1 cellular context compared by ENCODE assay signal in the genomic region with DNA sequence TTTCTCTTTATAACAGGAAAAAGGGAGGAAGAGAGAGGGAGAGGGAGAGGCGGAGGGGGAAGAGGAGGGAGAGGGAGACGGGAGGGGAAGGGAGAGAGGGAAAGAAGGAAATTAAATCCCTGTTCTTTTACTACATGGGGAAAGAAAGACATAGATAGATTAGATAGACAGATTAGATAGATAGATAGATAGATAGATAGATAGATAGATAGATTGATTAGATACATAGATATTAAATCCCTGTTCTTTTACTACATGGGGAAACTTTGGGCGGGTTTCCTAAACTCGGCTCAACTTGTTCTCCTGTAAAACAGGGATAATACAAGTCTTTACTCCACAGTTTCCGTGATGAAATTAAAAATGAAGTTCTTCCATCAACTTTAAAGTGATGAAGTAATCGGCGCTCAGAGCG.
A peak's percentile ranks its signal among the peaks of the same experiment; 100 is the strongest.
TF ChIP-seq lines count a peak whose summit lies in the region.

No MANE protein-coding gene starts in this region.

TF ChIP-seq in K562, 482 proteins besides CTCF, POLR2A, EP300 and RAD21:
- TF ChIP-seq CEBPB (tag; IDR thresholded peaks at IDR 0.05) (0 out of 2 replicates have a peak, but pooled peaks have one; percentile 13), THRAP3 (IDR thresholded peaks at IDR 0.05; ENCODE audit: borderline replicate concordance) (peak; percentile 34; the same call in 1 of the 2 replicates), MTA2 (IDR thresholded peaks at IDR 0.05; ENCODE audit: low read depth) (0 out of 2 replicates have a peak, but pooled peaks have one; percentile 10), GATAD2B (IDR thresholded peaks at IDR 0.05; ENCODE audit: borderline replicate concordance) (peak; percentile 90), DACH1 (IDR thresholded peaks at IDR 0.05; ENCODE audit: partially characterized antibody) (peak; percentile 97), ZC3H4 (CRISPR knock-in tag; IDR thresholded peaks at IDR 0.05; ENCODE audit: borderline replicate concordance) (0 out of 2 replicates have a peak, but pooled peaks have one; percentile 13), MTA1 (IDR thresholded peaks at IDR 0.05; ENCODE audit: borderline replicate concordance) (peak; percentile 80), ZC3H11A (IDR thresholded peaks at IDR 0.05; ENCODE audit: low read depth, low read length) (peak; percentile 77; the same call in 1 of the 2 replicates), NR2F6 (CRISPR knock-in tag; IDR thresholded peaks at IDR 0.05) (no peak), SMARCA4 (IDR thresholded peaks at IDR 0.05) (0 out of 2 replicates have a peak, but pooled peaks have one; percentile 2), KDM2B (CRISPR knock-in tag; IDR thresholded peaks at IDR 0.05) (no peak), ZNF444 (CRISPR knock-in tag; IDR thresholded peaks at IDR 0.05) (no peak), GATA2 (CRISPR knock-in tag; IDR thresholded peaks at IDR 0.05) (peak; percentile 81), HDAC2 (IDR thresholded peaks at IDR 0.05) (peak; percentile 12; the same call in 1 of the 2 replicates), HDAC1 (IDR thresholded peaks at IDR 0.05) (0 out of 4 replicates have a peak, but pooled peaks of 1 of the 2 experiments have one; percentile 8)
- TF ChIP-seq, protein P1, sequence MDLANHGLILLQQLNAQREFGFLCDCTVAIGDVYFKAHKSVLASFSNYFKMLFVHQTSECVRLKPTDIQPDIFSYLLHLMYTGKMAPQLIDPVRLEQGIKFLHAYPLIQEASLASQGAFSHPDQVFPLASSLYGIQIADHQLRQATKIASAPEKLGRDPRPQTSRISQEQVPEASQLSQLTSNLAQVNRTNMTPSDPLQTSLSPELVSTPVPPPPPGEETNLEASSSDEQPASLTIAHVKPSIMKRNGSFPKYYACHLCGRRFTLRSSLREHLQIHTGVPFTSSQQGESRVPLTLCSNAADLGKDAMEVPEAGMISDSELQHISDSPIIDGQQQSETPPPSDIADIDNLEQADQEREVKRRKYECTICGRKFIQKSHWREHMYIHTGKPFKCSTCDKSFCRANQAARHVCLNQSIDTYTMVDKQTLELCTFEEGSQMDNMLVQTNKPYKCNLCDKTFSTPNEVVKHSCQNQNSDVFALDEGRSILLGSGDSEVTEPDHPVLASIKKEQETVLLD (IDR thresholded peaks at IDR 0.05), result peak; percentile 77
- TF ChIP-seq, protein P2, sequence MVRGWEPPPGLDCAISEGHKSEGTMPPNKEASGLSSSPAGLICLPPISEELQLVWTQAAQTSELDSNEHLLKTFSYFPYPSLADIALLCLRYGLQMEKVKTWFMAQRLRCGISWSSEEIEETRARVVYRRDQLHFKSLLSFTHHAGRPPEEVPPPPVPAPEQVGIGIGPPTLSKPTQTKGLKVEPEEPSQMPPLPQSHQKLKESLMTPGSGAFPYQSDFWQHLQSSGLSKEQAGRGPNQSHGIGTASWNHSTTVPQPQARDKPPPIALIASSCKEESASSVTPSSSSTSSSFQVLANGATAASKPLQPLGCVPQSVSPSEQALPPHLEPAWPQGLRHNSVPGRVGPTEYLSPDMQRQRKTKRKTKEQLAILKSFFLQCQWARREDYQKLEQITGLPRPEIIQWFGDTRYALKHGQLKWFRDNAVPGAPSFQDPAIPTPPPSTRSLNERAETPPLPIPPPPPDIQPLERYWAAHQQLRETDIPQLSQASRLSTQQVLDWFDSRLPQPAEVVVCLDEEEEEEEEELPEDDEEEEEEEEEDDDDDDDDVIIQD (CRISPR knock-in tag; IDR thresholded peaks at IDR 0.05), result no peak
- TF ChIP-seq, protein P3, sequence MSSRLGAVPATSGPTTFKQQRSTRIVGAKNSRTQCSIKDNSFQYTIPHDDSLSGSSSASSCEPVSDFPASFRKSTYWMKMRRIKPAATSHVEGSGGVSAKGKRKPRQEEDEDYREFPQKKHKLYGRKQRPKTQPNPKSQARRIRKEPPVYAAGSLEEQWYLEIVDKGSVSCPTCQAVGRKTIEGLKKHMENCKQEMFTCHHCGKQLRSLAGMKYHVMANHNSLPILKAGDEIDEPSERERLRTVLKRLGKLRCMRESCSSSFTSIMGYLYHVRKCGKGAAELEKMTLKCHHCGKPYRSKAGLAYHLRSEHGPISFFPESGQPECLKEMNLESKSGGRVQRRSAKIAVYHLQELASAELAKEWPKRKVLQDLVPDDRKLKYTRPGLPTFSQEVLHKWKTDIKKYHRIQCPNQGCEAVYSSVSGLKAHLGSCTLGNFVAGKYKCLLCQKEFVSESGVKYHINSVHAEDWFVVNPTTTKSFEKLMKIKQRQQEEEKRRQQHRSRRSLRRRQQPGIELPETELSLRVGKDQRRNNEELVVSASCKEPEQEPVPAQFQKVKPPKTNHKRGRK (tag; IDR thresholded peaks at IDR 0.05), result peak; percentile 80
- TF ChIP-seq, protein P4, sequence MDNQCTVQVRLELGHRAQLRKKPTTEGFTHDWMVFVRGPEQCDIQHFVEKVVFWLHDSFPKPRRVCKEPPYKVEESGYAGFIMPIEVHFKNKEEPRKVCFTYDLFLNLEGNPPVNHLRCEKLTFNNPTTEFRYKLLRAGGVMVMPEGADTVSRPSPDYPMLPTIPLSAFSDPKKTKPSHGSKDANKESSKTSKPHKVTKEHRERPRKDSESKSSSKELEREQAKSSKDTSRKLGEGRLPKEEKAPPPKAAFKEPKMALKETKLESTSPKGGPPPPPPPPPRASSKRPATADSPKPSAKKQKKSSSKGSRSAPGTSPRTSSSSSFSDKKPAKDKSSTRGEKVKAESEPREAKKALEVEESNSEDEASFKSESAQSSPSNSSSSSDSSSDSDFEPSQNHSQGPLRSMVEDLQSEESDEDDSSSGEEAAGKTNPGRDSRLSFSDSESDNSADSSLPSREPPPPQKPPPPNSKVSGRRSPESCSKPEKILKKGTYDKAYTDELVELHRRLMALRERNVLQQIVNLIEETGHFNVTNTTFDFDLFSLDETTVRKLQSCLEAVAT (IDR thresholded peaks at IDR 0.05), result peak in 1 of 2 experiments; percentile 38; a peak in 1 of 4 replicates
